23 cellular contexts compared by ENCODE assay signal in the genomic region with DNA sequence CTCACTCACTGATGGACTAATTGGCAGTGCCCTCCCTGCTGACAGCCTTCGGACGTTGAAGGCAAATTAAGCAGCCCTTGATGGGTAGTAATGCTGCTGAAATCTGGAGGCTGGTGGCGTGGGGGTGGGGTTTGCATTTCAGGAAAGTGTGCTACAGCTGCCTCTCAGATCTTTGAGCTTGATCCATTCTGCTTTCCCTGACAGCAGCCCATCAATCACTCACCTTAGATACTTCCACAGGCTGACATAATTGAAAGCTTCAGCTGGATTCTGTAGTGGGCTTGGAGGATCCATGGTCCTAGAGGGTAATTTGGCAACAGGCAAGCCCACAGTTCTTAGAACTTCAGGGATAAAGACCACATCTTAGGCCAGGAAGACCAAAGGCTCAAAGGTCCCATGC.
DNase-seq lines count a peak whose midpoint lies in the region; ATAC-seq and TF ChIP-seq lines count a peak whose summit lies in the region.
"Had no signal": no experiment of that assay in that cellular context is flagged by ENCODE, and none has a peak within 500 bp of the region (broad histone marks: within the 10 kb centered on the region; RNA-seq: fewer than 3 reads in every experiment).

No MANE protein-coding gene starts in this region.

- ATAC-seq in HG02852 (IDR thresholded peaks at IDR 0.05; ENCODE audit: unreplicated experiment) = no peak
- ATAC-seq: GM12878 had no signal

- CTCF ChIA-PET in HEK293 (lab: Yijun Ruan, JAX) = interaction anchor here (0.6 kb wide), 1 partner anchor 609 kb away, joined by 3 read pairs; no protein-coding TSS in a partner anchor

- no peak overlapping the region for H2AFZ ChIP-seq in Karpas-422 (ENCODE audit: low read length)
- H2AFZ ChIP-seq: GM23248 had no signal

- H3K9me2 ChIP-seq in Karpas-422 (replicated peaks; ENCODE audit: insufficient read depth, low read length) = no peaks in the 10 kb centered on the region

- H3K36me3 ChIP-seq in HEK293 (ENCODE audit: control insufficient read depth in 2 of 2, insufficient read depth in 1 of 2, low read length in 2 of 2) (no peaks in the 10 kb centered on the region), Karpas-422 (ENCODE audit: insufficient read depth, low read length) (no peaks in the 10 kb centered on the region)
- H3K36me3 ChIP-seq: BE2C; BLaER1 treated with 17β-estradiol and CSF1 and Interleukin-3, amounts not matched to agents 10 nM and 100 nM had no signal

- no peaks in the 10 kb centered on the region for H3K4me1 ChIP-seq in HEK293 (ENCODE audit: control insufficient read depth, insufficient read depth, low read length)
- no peaks in the 10 kb centered on the region for H3K4me1 ChIP-seq in Karpas-422 (ENCODE audit: low read length)
- H3K4me1 ChIP-seq: BE2C had no signal

- H3K9me3 ChIP-seq in HEK293 (ENCODE audit: control insufficient read depth, insufficient read depth, low read depth, low read length) (no peaks in the 10 kb centered on the region), Karpas-422 (ENCODE audit: low read length) (no peaks in the 10 kb centered on the region)
- H3K9me3 ChIP-seq: BE2C had no signal

- POLR2A ChIA-PET in HEK293 (lab: Yijun Ruan, JAX) = interaction anchor here (0.6 kb wide), 1 partner anchor 472 kb away, joined by 3 read pairs; no protein-coding TSS in a partner anchor

- H3K27ac ChIP-seq in HEK293 (ENCODE audit: extremely low read depth, low read depth, low read length) = no peak overlapping the region
- no peak overlapping the region for H3K27ac ChIP-seq in Karpas-422 (ENCODE audit: low read length)
- H3K27ac ChIP-seq: 22Rv1; BLaER1 treated with 17β-estradiol and CSF1 and Interleukin-3, amounts not matched to agents 10 nM and 100 nM; GM23248 had no signal

- H3K79me2 ChIP-seq in Karpas-422 (ENCODE audit: low read length) = no peaks in the 10 kb centered on the region

- no peak overlapping the region for H3K4me2 ChIP-seq in Karpas-422 (ENCODE audit: low read depth, low read length, poor library complexity, severe bottlenecking)
- H3K4me2 ChIP-seq: BLaER1 treated with 17β-estradiol and CSF1 and Interleukin-3, amounts not matched to agents 10 nM and 100 nM had no signal

- H3K27me3 ChIP-seq in Karpas-422 (ENCODE audit: low read length) = no peaks in the 10 kb centered on the region
- H3K27me3 ChIP-seq: BLaER1 treated with 17β-estradiol and CSF1 and Interleukin-3, amounts not matched to agents 10 nM and 100 nM had no signal

- H4K20me1 ChIP-seq in Karpas-422 (ENCODE audit: insufficient read depth, low read depth, low read length) = no peaks in the 10 kb centered on the region
- H4K20me1 ChIP-seq: BLaER1 treated with 17β-estradiol and CSF1 and Interleukin-3, amounts not matched to agents 10 nM and 100 nM had no signal

- no peak for TF ChIP-seq CTCF in HEK293 (tag by site-specific recombination; IDR thresholded peaks at IDR 0.05)

- peak in 2 of 3 experiments; percentile 13 to 73 for DNase-seq in NCI-H1417 (lab: John Stamatoyannopoulos, UW)
- no peak for DNase-seq in NCI-H1417 treated with DMSO at 0.1 percent for 48 hours (lab: John Stamatoyannopoulos, UW)
- DNase-seq in NCI-H2227 treated with DMSO at 0.1 percent for 48 hours (lab: John Stamatoyannopoulos, UW) = peak; percentile 30
- DNase-seq in ecto neural progenitor cell (ENCODE audit: low spot score) = peak; percentile 34
- DNase-seq in Karpas-422 = no peak
- DNase-seq in HT-29 (ENCODE audit: low spot score) = no peak
- DNase-seq: AML-193; BE2C; CD4-positive, alpha-beta T cell; CD8-positive, alpha-beta memory T cell; DMS 273 treated with DMSO at 0.1 percent for 48 hours; DMS79; EL; GDM1; GM23248; H7; HCEC 1CT; HFFc6 had no signal

- H3K4me3 ChIP-seq in HEK293 (ENCODE audit: low read depth, low read length) (no peak overlapping the region), Karpas-422 (ENCODE audit: low read length) (no peak overlapping the region)
- H3K4me3 ChIP-seq: BLaER1 treated with 17β-estradiol and CSF1 and Interleukin-3, amounts not matched to agents 10 nM and 100 nM; GM12878; GM23248 had no signal

- no peak overlapping the region for H3K9ac ChIP-seq in Karpas-422 (ENCODE audit: low read length)
- H3K9ac ChIP-seq: BLaER1 treated with 17β-estradiol and CSF1 and Interleukin-3, amounts not matched to agents 10 nM and 100 nM; GM23248 had no signal

TF ChIP-seq in HEK293, 187 proteins besides CTCF, POLR2A, EP300 and RAD21:
- TF ChIP-seq ZBTB48 (tag by site-specific recombination; IDR thresholded peaks at IDR 0.05) (no peak), ZSCAN30 (tag by site-specific recombination; IDR thresholded peaks at IDR 0.05) (no peak), ZNF654 (tag by site-specific recombination; IDR thresholded peaks at IDR 0.05; ENCODE audit: low read depth) (no peak), ZFHX2 (tag by site-specific recombination; conservative IDR thresholded peaks at IDR 0.05) (peak; percentile 51), ZNF112 (tag by site-specific recombination; IDR thresholded peaks at IDR 0.05) (no peak), ZNF19 (tag by site-specific recombination; IDR thresholded peaks at IDR 0.05; ENCODE audit: low read depth) (no peak), TCF7L2 (IDR thresholded peaks at IDR 0.05; ENCODE audit: borderline replicate concordance, low read depth, low read length) (no peak), SP7 (tag by site-specific recombination; IDR thresholded peaks at IDR 0.05) (peak; percentile 13; the same call in 1 of the 2 replicates), TRIM28 (IDR thresholded peaks at IDR 0.05; ENCODE audit: borderline replicate concordance, low read length) (no peak), BCL11B (tag by site-specific recombination; IDR thresholded peaks at IDR 0.05; ENCODE audit: low read depth) (no peak), PRDM1 (tag by site-specific recombination; IDR thresholded peaks at IDR 0.05) (no peak), OSR2 (tag by site-specific recombination; IDR thresholded peaks at IDR 0.05) (no peak), ZNF10 (tag by site-specific recombination; IDR thresholded peaks at IDR 0.05) (no peak), ZNF214 (tag by site-specific recombination; IDR thresholded peaks at IDR 0.05; ENCODE audit: borderline replicate concordance) (no peak), ZBTB21 (tag by site-specific recombination; IDR thresholded peaks at IDR 0.05) (no peak)
- TF ChIP-seq, protein P1, sequence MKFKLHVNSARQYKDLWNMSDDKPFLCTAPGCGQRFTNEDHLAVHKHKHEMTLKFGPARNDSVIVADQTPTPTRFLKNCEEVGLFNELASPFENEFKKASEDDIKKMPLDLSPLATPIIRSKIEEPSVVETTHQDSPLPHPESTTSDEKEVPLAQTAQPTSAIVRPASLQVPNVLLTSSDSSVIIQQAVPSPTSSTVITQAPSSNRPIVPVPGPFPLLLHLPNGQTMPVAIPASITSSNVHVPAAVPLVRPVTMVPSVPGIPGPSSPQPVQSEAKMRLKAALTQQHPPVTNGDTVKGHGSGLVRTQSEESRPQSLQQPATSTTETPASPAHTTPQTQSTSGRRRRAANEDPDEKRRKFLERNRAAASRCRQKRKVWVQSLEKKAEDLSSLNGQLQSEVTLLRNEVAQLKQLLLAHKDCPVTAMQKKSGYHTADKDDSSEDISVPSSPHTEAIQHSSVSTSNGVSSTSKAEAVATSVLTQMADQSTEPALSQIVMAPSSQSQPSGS (tag by site-specific recombination; IDR thresholded peaks at IDR 0.05; ENCODE audit: low read depth) = no peak
- TF ChIP-seq, protein P2, sequence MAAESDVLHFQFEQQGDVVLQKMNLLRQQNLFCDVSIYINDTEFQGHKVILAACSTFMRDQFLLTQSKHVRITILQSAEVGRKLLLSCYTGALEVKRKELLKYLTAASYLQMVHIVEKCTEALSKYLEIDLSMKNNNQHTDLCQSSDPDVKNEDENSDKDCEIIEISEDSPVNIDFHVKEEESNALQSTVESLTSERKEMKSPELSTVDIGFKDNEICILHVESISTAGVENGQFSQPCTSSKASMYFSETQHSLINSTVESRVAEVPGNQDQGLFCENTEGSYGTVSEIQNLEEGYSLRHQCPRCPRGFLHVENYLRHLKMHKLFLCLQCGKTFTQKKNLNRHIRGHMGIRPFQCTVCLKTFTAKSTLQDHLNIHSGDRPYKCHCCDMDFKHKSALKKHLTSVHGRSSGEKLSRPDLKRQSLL (tag by site-specific recombination; IDR thresholded peaks at IDR 0.05) = no peak

Comparison
In these comparisons a context has a peak if more than half of its experiments do, and no peak if none do; other contexts are left out.
1. DNase-seq: peak in NCI-H1417 (2 of 3), NCI-H2227 treated with DMSO at 0.1 percent for 48 hours (single experiment) and ecto neural progenitor cell (single experiment); none in NCI-H1417 treated with DMSO at 0.1 percent for 48 hours (single experiment), Karpas-422 (single experiment) and HT-29 (single experiment).